Comparison of ENCODE assay signal across 8 cellular contexts in genomic region chr7:139133335-139134139, GRCh38. TPM values are rescaled to one million over a fixed set of nuclear protein-coding genes. Genes with fewer than 3 reads are reported as not detected.
DNase-seq lines count a peak whose midpoint lies in the region; ATAC-seq and TF ChIP-seq lines count a peak whose summit lies in the region.

No MANE protein-coding gene starts in this region.

- no peak for TF ChIP-seq POLR2A in lower leg skin (IDR thresholded peaks at IDR 0.05)

- peak overlapping the region; percentile 76 for H3K4me3 Mint-ChIP-seq in activated CD4-positive, alpha-beta memory T cell treated with anti-CD3 and anti-CD28 coated beads for 36 hours

- no peaks in the 10 kb centered on the region for H3K27me3 ChIP-seq in duodenal mucosa (ENCODE audit: control insufficient read depth in 1 of 2, insufficient read depth in 2 of 2, low read length in 2 of 2)

- H3K9me3 Mint-ChIP-seq in activated CD4-positive, alpha-beta memory T cell treated with anti-CD3 and anti-CD28 coated beads for 36 hours = no peaks in the 10 kb centered on the region

- peaks cover 1% of the 10 kb centered on the region for H3K36me3 Mint-ChIP-seq in activated CD4-positive, alpha-beta memory T cell treated with anti-CD3 and anti-CD28 coated beads for 36 hours

- no peak overlapping the region for H3K27ac ChIP-seq in duodenal mucosa (ENCODE audit: low read depth, low read length)

- peaks cover 8 to 10% of the 10 kb centered on the region in 2 donors for H3K4me1 ChIP-seq in duodenal mucosa (ENCODE audit: control insufficient read depth in 1 of 2, insufficient read depth in 2 of 2, low read length in 2 of 2)

- no peak for TF ChIP-seq CTCF in lower leg skin (IDR thresholded peaks at IDR 0.05)

- peaks cover 18% of the 10 kb centered on the region for H3K4me1 Mint-ChIP-seq in activated CD4-positive, alpha-beta memory T cell treated with anti-CD3 and anti-CD28 coated beads for 36 hours (ENCODE audit: low read depth)

- no peaks in the 10 kb centered on the region for H3K36me3 ChIP-seq in duodenal mucosa (ENCODE audit: control insufficient read depth in 1 of 2, insufficient read depth in 2 of 2, low read length in 2 of 2)

- peak overlapping the region; percentile 59 for H3K27ac Mint-ChIP-seq in activated CD4-positive, alpha-beta memory T cell treated with anti-CD3 and anti-CD28 coated beads for 36 hours

- ATAC-seq in GM19372 (IDR thresholded peaks at IDR 0.05; ENCODE audit: low read depth, unreplicated experiment) = peak; percentile 96
- peak; percentile 94 for ATAC-seq in HG03520 (IDR thresholded peaks at IDR 0.05; ENCODE audit: unreplicated experiment)

- no peaks in the 10 kb centered on the region for H3K27me3 Mint-ChIP-seq in activated CD4-positive, alpha-beta memory T cell treated with anti-CD3 and anti-CD28 coated beads for 36 hours

- H3K4me3 ChIP-seq in duodenal mucosa (ENCODE audit: low read depth in 1 of 2, low read length in 2 of 2) (peak overlapping the region; percentile 79 to 88), lower leg skin (ENCODE audit: low read depth, poor library complexity, severe bottlenecking) (no peak overlapping the region)

- intact Hi-C loops in activated CD4-positive, alpha-beta memory T cell treated with anti-CD3 and anti-CD28 coated beads for 36 hours (cut with micrococcal nuclease) = loop anchor here (1.0 to 5.0 kb wide), 4 partner anchors 22 to 246 kb away; partner anchors contain the start of gene UBN2
- intact Hi-C loops in lower leg skin (cut with DNase I; ENCODE audit: low total_unique reads) = no loop called here

- H3K9ac ChIP-seq in duodenal mucosa (ENCODE audit: low read depth in 1 of 2, low read length in 2 of 2) = peak overlapping the region; percentile 45 to 51

- POLR2A ChIA-PET in activated CD4-positive, alpha-beta memory T cell treated with anti-CD3 and anti-CD28 coated beads for 36 hours (lab: Charles Lee) = interaction anchor here (0.6 to 1.7 kb wide), 8 partner anchors 15 to 226 kb away, joined by 3 to 7 read pairs (median 4); partner anchors contain the start of genes LUC7L2 and UBN2

- whole genome bisulfite sequencing in lower leg skin, 2 donors = 1 to 2% methylated on average over 23 to 34 of the region's 36 CpGs

- no peaks in the 10 kb centered on the region for H3K9me3 ChIP-seq in duodenal mucosa (ENCODE audit: control insufficient read depth in 1 of 2, low read length in 2 of 2)

- CTCF ChIA-PET in activated CD4-positive, alpha-beta memory T cell treated with anti-CD3 and anti-CD28 coated beads for 36 hours (lab: Charles Lee) = interaction anchor here (0.6 to 1.8 kb wide), 4 partner anchors 29 to 206 kb away, joined by 3 to 7 read pairs (median 4); no protein-coding TSS in a partner anchor

- DNase-seq in CD1c-positive myeloid dendritic cell (ENCODE audit: extremely low spot score) = peak; percentile 94
- DNase-seq in NCI-H748 treated with DMSO at 0.1 percent for 48 hours (lab: John Stamatoyannopoulos, UW) = peak; percentile 82
- peak; percentile 93 for DNase-seq in activated CD4-positive, alpha-beta memory T cell treated with anti-CD3 and anti-CD28 coated beads for 36 hours
- DNase-seq in lower leg skin (ENCODE audit: low spot score in 2 of 2) = peak; percentile 80 to 97
- peak; percentile 91 for DNase-seq in stimulated activated CD4-positive, alpha-beta T cell treated with anti-CD3 and anti-CD28 coated beads, Interleukin-4, amount 100 ng/mL, for 24 hours

RNA-seq across cellular contexts. Expression of gene ZC3HAV1, which starts 24.0 kb away (rescaled TPM):
- total RNA-seq in activated CD4-positive, alpha-beta memory T cell treated with anti-CD3 and anti-CD28 coated beads for 36 hours = 10 to 100 TPM; 99.3 to 99.6 TPM
- 10 to 100 TPM; 15.4 to 25.8 (median 22.9) TPM for total RNA-seq in lower leg skin
